ENCODE assay signal across 21 cellular contexts in genomic region chr20:47033665-47034064, GRCh38.
DNase-seq lines count a peak whose midpoint lies in the region; ATAC-seq, FAIRE-seq and TF ChIP-seq lines count a peak whose summit lies in the region.
"Had no signal": no experiment of that assay in that cellular context is flagged by ENCODE, and none has a peak within 500 bp of the region (broad histone marks: within the 10 kb centered on the region; RNA-seq: fewer than 3 reads in every experiment).

No MANE protein-coding gene starts in this region.

- no TSS peak for BruUV-seq in K562 (replicated peaks; lab: Mats Ljungman, UMichigan)

- H4K5ac ChIP-seq in mesendoderm (ENCODE audit: low read length) = no peak overlapping the region

- H3K79me2 ChIP-seq in K562 (ENCODE audit: control insufficient read depth, insufficient read depth, low read length) = no peaks in the 10 kb centered on the region
- H3K79me2 ChIP-seq in parathyroid adenoma = no peaks in the 10 kb centered on the region
- no peaks in the 10 kb centered on the region for H3K79me2 ChIP-seq in mesendoderm (ENCODE audit: control insufficient read depth, insufficient read depth, low read length)

- H3K9ac ChIP-seq in K562 (ENCODE audit: insufficient read depth in 1 of 2, low read depth in 2 of 2, low read length in 2 of 2) = no peak overlapping the region
- no peak overlapping the region for H3K9ac ChIP-seq in liver (ENCODE audit: low read depth in 1 of 2, low read length in 2 of 2)
- H3K9ac ChIP-seq in parathyroid adenoma = no peak overlapping the region
- no peak overlapping the region for H3K9ac ChIP-seq in mesendoderm (ENCODE audit: low read length)
- H3K9ac ChIP-seq: BLaER1 treated with 17β-estradiol and CSF1 and Interleukin-3, amounts not matched to agents 10 nM and 100 nM had no signal

- H4K8ac ChIP-seq in mesendoderm (ENCODE audit: low read depth, low read length) = no peak overlapping the region

- H3K9me3 ChIP-seq in K562 (replicated peaks; ENCODE audit: control insufficient read depth, insufficient read depth, low read depth, low read length) (no peaks in the 10 kb centered on the region), liver (ENCODE audit: control insufficient read depth in 4 of 4, low read length in 3 of 4) (peaks cover 0 to 1% (median 0%) of the 10 kb centered on the region in 4 donors), parathyroid adenoma (ENCODE audit: control insufficient read depth, low read length) (no peaks in the 10 kb centered on the region), ovary (no peaks in the 10 kb centered on the region)

- no peak overlapping the region for H3K56ac ChIP-seq in mesendoderm (ENCODE audit: low read length)

- no peak for ATAC-seq in K562
- no peak for ATAC-seq in GM18520 (IDR thresholded peaks at IDR 0.05; ENCODE audit: unreplicated experiment)
- ATAC-seq: A549; CD8-positive, alpha-beta T cell had no signal

- no peak overlapping the region for H2AK5ac ChIP-seq in mesendoderm (ENCODE audit: low read length)

- peaks cover 0 to 38% of the 10 kb centered on the region in 2 experiments; a peak in 1 of 5 replicates for H3K27me3 ChIP-seq in K562 (ENCODE audit: control insufficient read depth in 2 of 2, insufficient read depth in 2 of 2, low read length in 2 of 2)
- no peaks in the 10 kb centered on the region for H3K27me3 ChIP-seq in liver (ENCODE audit: control insufficient read depth in 4 of 4, insufficient read depth in 4 of 4, low read length in 3 of 4)
- no peaks in the 10 kb centered on the region for H3K27me3 ChIP-seq in parathyroid adenoma (ENCODE audit: control insufficient read depth, insufficient read depth, low read length)
- H3K27me3 ChIP-seq in mesendoderm (ENCODE audit: insufficient read depth, low read length, poor library complexity) = no peaks in the 10 kb centered on the region
- no peaks in the 10 kb centered on the region for H3K27me3 ChIP-seq in ovary
- H3K27me3 ChIP-seq: BLaER1 treated with 17β-estradiol and CSF1 and Interleukin-3, amounts not matched to agents 10 nM and 100 nM had no signal

- no peak overlapping the region for H2BK120ac ChIP-seq in mesendoderm (ENCODE audit: low read depth, low read length)

- TF ChIP-seq EP300 in K562 (IDR thresholded peaks at IDR 0.05; ENCODE audit: low read length) (no peak), ovary (IDR thresholded peaks at IDR 0.05) (no peak)

- DNase-seq in HTR-8/SVneo (ENCODE audit: insufficient read length, low spot score) (no peak), K562 (ENCODE audit: extremely low read depth in 1 of 4, low spot score in 3 of 4) (no peak), A172 (ENCODE audit: low spot score) (no peak), mesendoderm (no peak), ovary (no peak)
- DNase-seq: 8988T; AML-193; Calu3; CD4-positive, alpha-beta T cell; CD8-positive, alpha-beta T cell; DMS79 treated with DMSO at 0.1 percent for 48 hours; GF-D8 had no signal

- H2BK15ac ChIP-seq in mesendoderm (replicated peaks; ENCODE audit: low read depth) = no peak overlapping the region

- TF ChIP-seq POLR2A in K562 (conservative IDR thresholded peaks at IDR 0.05) (no peak), ovary (IDR thresholded peaks at IDR 0.05) (no peak)

- no peaks in the 10 kb centered on the region for H3K36me3 ChIP-seq in K562 (ENCODE audit: control insufficient read depth, insufficient read depth, low read length)
- no peaks in the 10 kb centered on the region for H3K36me3 ChIP-seq in liver (ENCODE audit: control insufficient read depth in 4 of 4, insufficient read depth in 3 of 4, low read depth in 1 of 4, low read length in 3 of 4)
- no peaks in the 10 kb centered on the region for H3K36me3 ChIP-seq in parathyroid adenoma (ENCODE audit: control insufficient read depth, insufficient read depth, low read length)
- H3K36me3 ChIP-seq in mesendoderm (ENCODE audit: control insufficient read depth, insufficient read depth, low read length) = no peaks in the 10 kb centered on the region
- H3K36me3 ChIP-seq in ovary = no peaks in the 10 kb centered on the region

- no peaks in the 10 kb centered on the region for H4K20me1 ChIP-seq in K562 (replicated peaks; ENCODE audit: control insufficient read depth, insufficient read depth, low read length)
- H4K20me1 ChIP-seq: BLaER1 treated with 17β-estradiol and CSF1 and Interleukin-3, amounts not matched to agents 10 nM and 100 nM had no signal

- H3K4me2 ChIP-seq in K562 (ENCODE audit: insufficient read depth, low read length) (no peak overlapping the region), parathyroid adenoma (ENCODE audit: low read length) (no peak overlapping the region), mesendoderm (ENCODE audit: low read length) (no peak overlapping the region)
- H3K4me2 ChIP-seq: A549; BLaER1 treated with 17β-estradiol and CSF1 and Interleukin-3, amounts not matched to agents 10 nM and 100 nM had no signal

- CTCF ChIA-PET in K562 (lab: Yijun Ruan, JAX; ENCODE audit: low intra/inter-chr PET ratio) = no interaction called here

- POLR2A ChIA-PET in K562 (lab: Yijun Ruan, JAX) = no interaction called here

- intact Hi-C loops in K562 (cut with micrococcal nuclease) (no loop called here), ovary (cut with DNase I) (no loop called here)

- FAIRE-seq in HTR-8/SVneo (lab: Jason Lieb, UNC) (peak; percentile 57), K562 (lab: Jason Lieb, UNC) (no peak)
- FAIRE-seq: A549, D721Med, G401.6, GM12891 had no signal

- H2AFZ ChIP-seq in K562 (ENCODE audit: low read depth, low read length) (no peak overlapping the region), parathyroid adenoma (no peak overlapping the region)

- in situ Hi-C loops in K562 (cut with MboI) = no loop called here

- no peaks in the 10 kb centered on the region for H3K9me1 ChIP-seq in K562 (ENCODE audit: control insufficient read depth, insufficient read depth, low read length)

- H3K4me1 ChIP-seq in K562 (replicated peaks in 1 of 2; ENCODE audit: control insufficient read depth in 2 of 2, insufficient read depth in 2 of 2, low read length in 2 of 2) = no peaks in the 10 kb centered on the region
- H3K4me1 ChIP-seq in liver (ENCODE audit: control insufficient read depth in 4 of 4, insufficient read depth in 4 of 4, low read length in 3 of 4) = peaks cover 5 to 42% (median 22%) of the 10 kb centered on the region in 4 donors
- peaks cover 55% of the 10 kb centered on the region for H3K4me1 ChIP-seq in parathyroid adenoma
- no peaks in the 10 kb centered on the region for H3K4me1 ChIP-seq in mesendoderm (ENCODE audit: control insufficient read depth, low read depth, low read length)
- H3K4me1 ChIP-seq in ovary (ENCODE audit: insufficient read depth) = no peaks in the 10 kb centered on the region
- H3K4me1 ChIP-seq: A549, Caco-2 had no signal

- H3K4ac ChIP-seq in mesendoderm (ENCODE audit: low read depth, low read length) = no peak overlapping the region

- H3K23ac ChIP-seq in mesendoderm (ENCODE audit: low read length) = no peak overlapping the region

- H3K4me3 ChIP-seq in K562 = no peak overlapping the region
- no peak overlapping the region for H3K4me3 ChIP-seq in liver (ENCODE audit: low read depth in 1 of 3, low read length in 3 of 3)
- H3K4me3 ChIP-seq in parathyroid adenoma (ENCODE audit: low read depth, low read length) = no peak overlapping the region
- H3K4me3 ChIP-seq in mesendoderm (ENCODE audit: low read length) = no peak overlapping the region
- H3K4me3 ChIP-seq in ovary = no peak overlapping the region
- H3K4me3 ChIP-seq: A549; BLaER1 treated with 17β-estradiol and CSF1 and Interleukin-3, amounts not matched to agents 10 nM and 100 nM had no signal

- no peaks in the 10 kb centered on the region for H3K79me1 ChIP-seq in mesendoderm (ENCODE audit: low read length)

- TF ChIP-seq CTCF in K562 (IDR thresholded peaks at IDR 0.05 in 2 of 3, conservative IDR thresholded peaks at IDR 0.05 in 1 of 3; ENCODE audit: insufficient read depth in 2 of 3, low read depth in 1 of 3, low read length in 3 of 3) = no peak
- no peak for TF ChIP-seq CTCF in liver (IDR thresholded peaks at IDR 0.05; ENCODE audit: low read depth, low read length, missing input control)
- no peak for TF ChIP-seq CTCF in parathyroid adenoma (IDR thresholded peaks at IDR 0.05)
- TF ChIP-seq CTCF in ovary (IDR thresholded peaks at IDR 0.05) = no peak

- TF ChIP-seq RAD21 in K562 (CRISPR knock-in tag; conservative IDR thresholded peaks at IDR 0.05 in 1 of 2, IDR thresholded peaks at IDR 0.05 in 1 of 2) (no peak), liver (IDR thresholded peaks at IDR 0.05) (no peak)

- H2BK5ac ChIP-seq in mesendoderm (ENCODE audit: low read length) = no peak overlapping the region

- no peak overlapping the region for H3K18ac ChIP-seq in mesendoderm (ENCODE audit: low read length)

- no peak overlapping the region for H3K27ac ChIP-seq in K562 (ENCODE audit: extremely low read depth, low read depth, low read length)
- peak overlapping the region; percentile 33 to 71 for H3K27ac ChIP-seq in liver (ENCODE audit: low read depth in 1 of 2, low read length in 2 of 2)
- H3K27ac ChIP-seq in parathyroid adenoma = peak overlapping the region; percentile 82
- H3K27ac ChIP-seq in mesendoderm (ENCODE audit: low read depth, low read length) = no peak overlapping the region
- H3K27ac ChIP-seq in ovary = no peak overlapping the region
- H3K27ac ChIP-seq: A549; BLaER1 treated with 17β-estradiol and CSF1 and Interleukin-3, amounts not matched to agents 10 nM and 100 nM had no signal

TF ChIP-seq in K562, 482 proteins besides CTCF, POLR2A, EP300 and RAD21 (continues in another document):
- no peak for TF ChIP-seq ESRRB (CRISPR knock-in tag; IDR thresholded peaks at IDR 0.05; ENCODE audit: borderline replicate concordance)
- peak; percentile 87 for TF ChIP-seq ZNF12 (CRISPR knock-in tag; IDR thresholded peaks at IDR 0.05)

TF ChIP-seq in liver, 16 proteins besides CTCF, POLR2A, EP300 and RAD21 (continues in another document):
- TF ChIP-seq GABPA (IDR thresholded peaks at IDR 0.05 in 1 of 2, conservative IDR thresholded peaks at IDR 0.05 in 1 of 2) (no peak), SP1 (IDR thresholded peaks at IDR 0.05) (no peak), RXRA (IDR thresholded peaks at IDR 0.05) (no peak), FOXA2 (IDR thresholded peaks at IDR 0.05) (no peak), MAX (IDR thresholded peaks at IDR 0.05) (no peak), HNF4A (conservative IDR thresholded peaks at IDR 0.05) (no peak)

Comparison
In these comparisons a context has a peak if more than half of its experiments do, and no peak if none do; other contexts are left out.
1. H3K27ac ChIP-seq: peak in liver (2 of 2) and parathyroid adenoma (single experiment); none in K562 (single experiment), mesendoderm (single experiment) and ovary (0 of 2).